ENCODE assay signal across 8 cellular contexts in the genomic region with DNA sequence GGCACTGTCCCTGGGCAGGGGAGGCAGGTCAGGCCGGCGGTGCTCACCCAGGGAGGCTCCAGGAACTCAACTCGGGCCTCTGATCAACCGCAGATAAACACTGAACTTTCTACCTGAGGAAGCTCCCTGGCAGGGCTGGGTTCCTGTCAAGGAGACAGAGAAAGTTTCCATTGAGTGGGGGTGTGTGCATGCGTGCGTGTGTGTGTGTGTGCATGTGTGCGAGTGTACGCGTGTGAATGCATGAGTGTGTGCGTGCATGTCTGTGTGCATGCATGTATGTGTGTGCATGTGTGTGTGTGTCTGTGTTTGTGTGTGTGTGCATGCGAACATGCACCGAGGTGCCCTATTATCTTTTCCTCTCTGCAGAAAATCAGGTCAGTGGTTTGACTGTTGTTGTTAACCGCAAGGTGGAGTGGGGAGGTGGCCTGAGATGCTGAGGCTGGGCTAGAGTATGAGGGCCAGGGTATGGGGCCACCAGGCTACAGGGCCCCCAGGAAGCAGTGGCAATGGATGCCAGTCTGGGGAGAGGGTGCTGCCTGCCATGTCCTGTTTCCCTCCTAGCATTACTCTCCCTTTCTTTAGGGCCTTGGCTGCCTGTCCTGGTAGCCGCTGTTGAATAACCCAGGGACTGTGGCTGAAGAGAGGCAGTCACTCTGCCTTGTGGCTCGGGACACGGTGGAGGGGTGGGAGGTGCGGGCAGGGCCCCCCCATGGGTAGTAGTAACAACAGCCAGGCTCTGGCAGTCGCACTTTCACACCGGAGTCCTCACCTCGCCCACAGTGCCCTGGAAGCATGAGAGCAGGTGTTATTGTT. TPM values are rescaled to one million over a fixed set of nuclear protein-coding genes. Genes with fewer than 3 reads are reported as not detected.
DNase-seq lines count a peak whose midpoint lies in the region; ATAC-seq, FAIRE-seq and TF ChIP-seq lines count a peak whose summit lies in the region.

No MANE protein-coding gene starts in this region.

- H3K9me3 ChIP-seq in esophagus (ENCODE audit: control insufficient read depth in 2 of 2, insufficient read depth in 1 of 2, low read depth in 1 of 2, low read length in 1 of 2) (peaks cover 0 to 2% of the 10 kb centered on the region in 2 donors), small intestine (ENCODE audit: control insufficient read depth, low read depth) (no peaks in the 10 kb centered on the region)

- H3K27ac ChIP-seq in esophagus (ENCODE audit: low read depth in 2 of 2, low read length in 1 of 2) (peak overlapping the region; percentile 73 to 87), small intestine (ENCODE audit: low read depth in 1 of 2, low read length in 1 of 2) (peak overlapping the region in 1 of 2 donors; percentile 96)

- H3K27me3 ChIP-seq in esophagus (ENCODE audit: control insufficient read depth in 1 of 2, insufficient read depth in 2 of 2, low read length in 2 of 2) (no peaks in the 10 kb centered on the region), small intestine (ENCODE audit: control insufficient read depth in 2 of 2, insufficient read depth in 2 of 2, low read length in 2 of 2) (no peaks in the 10 kb centered on the region)

- WGBS in esophagus, 2 donors = 69 to 73% methylated on average over 20 of the region's 20 CpGs
- 36 to 49% (median 42%) methylated on average over 20 of the region's 20 CpGs for WGBS in small intestine, 3 donors

- H3K4me1 Mint-ChIP-seq in glutamatergic neuron (ENCODE audit: low read depth, unreplicated experiment) = peaks cover 12% of the 10 kb centered on the region

- TF ChIP-seq CTCF in glutamatergic neuron (IDR thresholded peaks at IDR 0.05; ENCODE audit: partially characterized antibody, unreplicated experiment) = no peak

- H3K4me3 ChIP-seq in esophagus (ENCODE audit: low read depth in 1 of 2, low read length in 2 of 2) (no peak overlapping the region), small intestine (ENCODE audit: low read depth in 1 of 2, low read length in 2 of 2) (no peak overlapping the region)

- no peak overlapping the region for H3K27ac Mint-ChIP-seq in glutamatergic neuron (ENCODE audit: unreplicated experiment)

- H3K4me3 Mint-ChIP-seq in glutamatergic neuron (ENCODE audit: unreplicated experiment) = no peak overlapping the region

- H3K36me3 Mint-ChIP-seq in glutamatergic neuron (ENCODE audit: unreplicated experiment) = no peaks in the 10 kb centered on the region

- peaks cover 7% of the 10 kb centered on the region for H3K9me3 Mint-ChIP-seq in glutamatergic neuron (ENCODE audit: unreplicated experiment)

- peaks cover 0 to 49% of the 10 kb centered on the region in 2 donors for H3K4me1 ChIP-seq in esophagus (ENCODE audit: control insufficient read depth in 2 of 2, insufficient read depth in 2 of 2, low read length in 1 of 2)
- peaks cover 0 to 14% of the 10 kb centered on the region in 2 donors for H3K4me1 ChIP-seq in small intestine (ENCODE audit: control insufficient read depth in 2 of 2, insufficient read depth in 1 of 2, low read depth in 1 of 2, low read length in 1 of 2)

- peaks cover 8% of the 10 kb centered on the region for H3K27me3 Mint-ChIP-seq in glutamatergic neuron (ENCODE audit: unreplicated experiment)

- FAIRE-seq in GM12891 (lab: Jason Lieb, UNC) (peak; percentile 86), small intestine (lab: Jason Lieb, UNC) (no peak)

- no peak for ATAC-seq in GM19467 (IDR thresholded peaks at IDR 0.05; ENCODE audit: unreplicated experiment)

- TF ChIP-seq POLR2A in GM12891 (IDR thresholded peaks at IDR 0.05; ENCODE audit: low read depth, low read length) = no peak

- H3K36me3 ChIP-seq in esophagus (ENCODE audit: control insufficient read depth in 2 of 2, insufficient read depth in 2 of 2, low read length in 1 of 2) (no peaks in the 10 kb centered on the region), small intestine (ENCODE audit: control insufficient read depth in 2 of 2, insufficient read depth in 2 of 2, low read length in 2 of 2) (no peaks in the 10 kb centered on the region)

- DNase-seq in GM12891 (ENCODE audit: insufficient read length, low spot score) = no peak
- peak; percentile 65 for DNase-seq in activated CD8-positive, alpha-beta memory T cell treated with anti-CD3 and anti-CD28 coated beads, Interleukin-2, amount 50 U/mL, for 4 hours
- peak; percentile 74 for DNase-seq in small intestine
- no peak for DNase-seq in glutamatergic neuron
- no peak for DNase-seq in NCI-H2029 treated with DMSO at 0.1 percent for 48 hours (lab: John Stamatoyannopoulos, UW)
- no peak for DNase-seq in NCI-H446 (lab: John Stamatoyannopoulos, UW)

TF ChIP-seq in GM12891, 5 proteins besides CTCF, POLR2A, EP300 and RAD21:
- TF ChIP-seq SPI1 (IDR thresholded peaks at IDR 0.05; ENCODE audit: low read depth, low read length) (no peak), TAF1 (IDR thresholded peaks at IDR 0.05; ENCODE audit: low read depth, low read length) (no peak), PAX5 (IDR thresholded peaks at IDR 0.05; ENCODE audit: insufficient read depth, low read length, severe bottlenecking) (no peak), POU2F2 (IDR thresholded peaks at IDR 0.05; ENCODE audit: low read depth, low read length) (0 out of 2 replicates have a peak, but pooled peaks have one; percentile 61), POLR2AphosphoS5 (IDR thresholded peaks at IDR 0.05; ENCODE audit: low read depth, low read length) (peak; percentile 36; the same call in 1 of the 2 replicates)

RNA-seq across cellular contexts. Expression of gene CCR7, which starts 24.0 kb away (rescaled TPM):
- polyA plus RNA-seq in GM12891 (2012; ENCODE audit: low read depth, missing spikeins) = 156 TPM
- polyA plus RNA-seq in esophagus (under 1 TPM; 0.16 to 0.54 TPM), small intestine (1 to 10 TPM in 1 of 3 donors, not detected in 2; 1.7 TPM)
- total RNA-seq in glutamatergic neuron (ENCODE audit: unreplicated experiment) = not detected

RNA-seq across cellular contexts. Expression of gene TNS4, which starts 39.8 kb away (rescaled TPM):
- polyA plus RNA-seq in GM12891 (2012; ENCODE audit: low read depth, missing spikeins) = 0.22 TPM
- polyA plus RNA-seq in esophagus (10 to 100 TPM; 25.4 to 74.8 TPM), small intestine (1 to 10 TPM in 1 of 3 donors, not detected in 2; 3.0 TPM)
- total RNA-seq in glutamatergic neuron (ENCODE audit: unreplicated experiment) = not detected

Comparison
In these comparisons a context has a peak if more than half of its experiments do, and no peak if none do; other contexts are left out.
1. DNase-seq: peak in activated CD8-positive, alpha-beta memory T cell treated with anti-CD3 and anti-CD28 coated beads, Interleukin-2, amount 50 U/mL, for 4 hours (single experiment) and small intestine (single experiment); none in GM12891 (single experiment), glutamatergic neuron (single experiment), NCI-H2029 treated with DMSO at 0.1 percent for 48 hours (single experiment) and NCI-H446 (0 of 2).
2. RNA of gene TNS4, which starts 39.8 kb away (polyA plus RNA-seq): 25.4 to 74.8 TPM in esophagus; 3.0 TPM in small intestine; every median in the first group is over 4 times any median in the second.